ENCODE assay signal across 1 cellular context in genomic region chr2:38835990-38836389, GRCh38.
TF ChIP-seq lines count a peak whose summit lies in the region.

No MANE protein-coding gene starts in this region.

TF ChIP-seq in GM12878, 131 proteins besides CTCF, POLR2A, EP300 and RAD21 (continued from another document and continues in another):
- TF ChIP-seq RFX5 (IDR thresholded peaks at IDR 0.05; ENCODE audit: low read depth, low read length) (no peak), NFXL1 (IDR thresholded peaks at IDR 0.05; ENCODE audit: borderline replicate concordance) (no peak), SKIL (IDR thresholded peaks at IDR 0.05; ENCODE audit: low read depth, poor library complexity, severe bottlenecking) (peak; percentile 45), MXI1 (IDR thresholded peaks at IDR 0.05; ENCODE audit: low read depth, low read length) (no peak), BMI1 (IDR thresholded peaks at IDR 0.05; ENCODE audit: borderline replicate concordance) (no peak), HDAC2 (IDR thresholded peaks at IDR 0.05) (no peak), ESRRA (IDR thresholded peaks at IDR 0.05; ENCODE audit: low read length) (no peak), GABPA (IDR thresholded peaks at IDR 0.05; ENCODE audit: low read depth) (no peak), CBFB (IDR thresholded peaks at IDR 0.05; ENCODE audit: low read depth) (no peak), RUNX3 (IDR thresholded peaks at IDR 0.05; ENCODE audit: low read length) (peak; percentile 27; the same call in 1 of the 2 replicates), PRDM15 (CRISPR knock-in tag; IDR thresholded peaks at IDR 0.05) (no peak), ZNF217 (IDR thresholded peaks at IDR 0.05) (no peak), KDM1A (IDR thresholded peaks at IDR 0.05; ENCODE audit: borderline replicate concordance) (no peak), PML (IDR thresholded peaks at IDR 0.05; ENCODE audit: low read length) (0 out of 2 replicates have a peak, but pooled peaks have one; percentile 23), CHD2 (IDR thresholded peaks at IDR 0.05; ENCODE audit: borderline replicate concordance, low read depth, low read length) (no peak), MTA3 (IDR thresholded peaks at IDR 0.05; ENCODE audit: borderline replicate concordance, low read length) (no peak; the same call in 1 of the 2 replicates), ZNF622 (IDR thresholded peaks at IDR 0.05) (no peak), SPI1 (IDR thresholded peaks at IDR 0.05; ENCODE audit: borderline replicate concordance, insufficient read depth, low read depth, low read length) (peak; percentile 34; the same call in 1 of the 2 replicates), BCLAF1 (IDR thresholded peaks at IDR 0.05) (no peak), IKZF1 (conservative IDR thresholded peaks at IDR 0.05) (no peak), SMC3 (IDR thresholded peaks at IDR 0.05; ENCODE audit: borderline replicate concordance, low read length) (no peak), MTA2 (IDR thresholded peaks at IDR 0.05; ENCODE audit: low read depth) (no peak), ZBED1 (IDR thresholded peaks at IDR 0.05; ENCODE audit: borderline replicate concordance) (no peak), CREB1 (IDR thresholded peaks at IDR 0.05; ENCODE audit: low read depth) (peak; percentile 63), DPF2 (IDR thresholded peaks at IDR 0.05) (no peak), SRF (IDR thresholded peaks at IDR 0.05; ENCODE audit: low read depth in 2 of 2, low read length in 2 of 2) (no peak), RCOR1 (conservative IDR thresholded peaks at IDR 0.05; ENCODE audit: low read depth, low read length) (no peak), NR2C2 (IDR thresholded peaks at IDR 0.05; ENCODE audit: borderline replicate concordance, control insufficient read depth, insufficient read length, low read depth) (no peak), CBX5 (IDR thresholded peaks at IDR 0.05; ENCODE audit: low read depth) (no peak), ATF2 (IDR thresholded peaks at IDR 0.05; ENCODE audit: low read length) (peak; percentile 33; the same call in 1 of the 2 replicates), POU2F2 (IDR thresholded peaks at IDR 0.05; ENCODE audit: borderline replicate concordance, low read depth, low read length) (no peak), NR2C1 (IDR thresholded peaks at IDR 0.05) (no peak), JUNB (IDR thresholded peaks at IDR 0.05) (peak; percentile 60), MEF2A (IDR thresholded peaks at IDR 0.05; ENCODE audit: insufficient read depth, low read depth, low read length) (no peak), NFIC (IDR thresholded peaks at IDR 0.05; ENCODE audit: low read depth, low read length) (peak; percentile 68), POLR2AphosphoS2 (IDR thresholded peaks at IDR 0.05; ENCODE audit: low read depth, low read length) (no peak), KLF5 (IDR thresholded peaks at IDR 0.05; ENCODE audit: partially characterized antibody) (no peak), EZH2 (IDR thresholded peaks at IDR 0.05; ENCODE audit: borderline replicate concordance, control insufficient read depth, low read depth, low read length) (no peak), TAF1 (IDR thresholded peaks at IDR 0.05; ENCODE audit: borderline replicate concordance, low read depth, low read length) (no peak), SIX5 (IDR thresholded peaks at IDR 0.05; ENCODE audit: low read depth, low read length, severe bottlenecking) (no peak)
- TF ChIP-seq, protein P1, sequence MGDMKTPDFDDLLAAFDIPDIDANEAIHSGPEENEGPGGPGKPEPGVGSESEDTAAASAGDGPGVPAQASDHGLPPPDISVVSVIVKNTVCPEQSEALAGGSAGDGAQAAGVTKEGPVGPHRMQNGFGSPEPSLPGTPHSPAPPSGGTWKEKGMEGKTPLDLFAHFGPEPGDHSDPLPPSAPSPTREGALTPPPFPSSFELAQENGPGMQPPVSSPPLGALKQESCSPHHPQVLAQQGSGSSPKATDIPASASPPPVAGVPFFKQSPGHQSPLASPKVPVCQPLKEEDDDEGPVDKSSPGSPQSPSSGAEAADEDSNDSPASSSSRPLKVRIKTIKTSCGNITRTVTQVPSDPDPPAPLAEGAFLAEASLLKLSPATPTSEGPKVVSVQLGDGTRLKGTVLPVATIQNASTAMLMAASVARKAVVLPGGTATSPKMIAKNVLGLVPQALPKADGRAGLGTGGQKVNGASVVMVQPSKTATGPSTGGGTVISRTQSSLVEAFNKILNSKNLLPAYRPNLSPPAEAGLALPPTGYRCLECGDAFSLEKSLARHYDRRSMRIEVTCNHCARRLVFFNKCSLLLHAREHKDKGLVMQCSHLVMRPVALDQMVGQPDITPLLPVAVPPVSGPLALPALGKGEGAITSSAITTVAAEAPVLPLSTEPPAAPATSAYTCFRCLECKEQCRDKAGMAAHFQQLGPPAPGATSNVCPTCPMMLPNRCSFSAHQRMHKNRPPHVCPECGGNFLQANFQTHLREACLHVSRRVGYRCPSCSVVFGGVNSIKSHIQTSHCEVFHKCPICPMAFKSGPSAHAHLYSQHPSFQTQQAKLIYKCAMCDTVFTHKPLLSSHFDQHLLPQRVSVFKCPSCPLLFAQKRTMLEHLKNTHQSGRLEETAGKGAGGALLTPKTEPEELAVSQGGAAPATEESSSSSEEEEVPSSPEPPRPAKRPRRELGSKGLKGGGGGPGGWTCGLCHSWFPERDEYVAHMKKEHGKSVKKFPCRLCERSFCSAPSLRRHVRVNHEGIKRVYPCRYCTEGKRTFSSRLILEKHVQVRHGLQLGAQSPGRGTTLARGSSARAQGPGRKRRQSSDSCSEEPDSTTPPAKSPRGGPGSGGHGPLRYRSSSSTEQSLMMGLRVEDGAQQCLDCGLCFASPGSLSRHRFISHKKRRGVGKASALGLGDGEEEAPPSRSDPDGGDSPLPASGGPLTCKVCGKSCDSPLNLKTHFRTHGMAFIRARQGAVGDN (IDR thresholded peaks at IDR 0.05), result no peak
- TF ChIP-seq, protein P2, sequence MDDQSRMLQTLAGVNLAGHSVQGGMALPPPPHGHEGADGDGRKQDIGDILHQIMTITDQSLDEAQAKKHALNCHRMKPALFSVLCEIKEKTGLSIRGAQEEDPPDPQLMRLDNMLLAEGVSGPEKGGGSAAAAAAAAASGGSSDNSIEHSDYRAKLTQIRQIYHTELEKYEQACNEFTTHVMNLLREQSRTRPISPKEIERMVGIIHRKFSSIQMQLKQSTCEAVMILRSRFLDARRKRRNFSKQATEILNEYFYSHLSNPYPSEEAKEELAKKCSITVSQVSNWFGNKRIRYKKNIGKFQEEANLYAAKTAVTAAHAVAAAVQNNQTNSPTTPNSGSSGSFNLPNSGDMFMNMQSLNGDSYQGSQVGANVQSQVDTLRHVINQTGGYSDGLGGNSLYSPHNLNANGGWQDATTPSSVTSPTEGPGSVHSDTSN (IDR thresholded peaks at IDR 0.05; ENCODE audit: insufficient replicate concordance, low read depth, low read length), result no peak
- TF ChIP-seq, protein P3, sequence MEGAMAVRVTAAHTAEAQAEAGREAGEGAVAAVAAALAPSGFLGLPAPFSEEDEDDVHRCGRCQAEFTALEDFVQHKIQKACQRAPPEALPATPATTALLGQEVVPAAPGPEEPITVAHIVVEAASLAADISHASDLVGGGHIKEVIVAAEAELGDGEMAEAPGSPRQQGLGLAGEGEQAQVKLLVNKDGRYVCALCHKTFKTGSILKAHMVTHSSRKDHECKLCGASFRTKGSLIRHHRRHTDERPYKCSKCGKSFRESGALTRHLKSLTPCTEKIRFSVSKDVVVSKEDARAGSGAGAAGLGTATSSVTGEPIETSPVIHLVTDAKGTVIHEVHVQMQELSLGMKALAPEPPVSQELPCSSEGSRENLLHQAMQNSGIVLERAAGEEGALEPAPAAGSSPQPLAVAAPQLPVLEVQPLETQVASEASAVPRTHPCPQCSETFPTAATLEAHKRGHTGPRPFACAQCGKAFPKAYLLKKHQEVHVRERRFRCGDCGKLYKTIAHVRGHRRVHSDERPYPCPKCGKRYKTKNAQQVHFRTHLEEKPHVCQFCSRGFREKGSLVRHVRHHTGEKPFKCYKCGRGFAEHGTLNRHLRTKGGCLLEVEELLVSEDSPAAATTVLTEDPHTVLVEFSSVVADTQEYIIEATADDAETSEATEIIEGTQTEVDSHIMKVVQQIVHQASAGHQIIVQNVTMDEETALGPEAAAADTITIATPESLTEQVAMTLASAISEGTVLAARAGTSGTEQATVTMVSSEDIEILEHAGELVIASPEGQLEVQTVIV (IDR thresholded peaks at IDR 0.05; ENCODE audit: borderline replicate concordance, partially characterized antibody), result no peak
